In genomic region chr17:30021708-30022317, GRCh38 we compare ENCODE assay signal across 10 cellular contexts.
A peak's percentile ranks its signal among the peaks of the same experiment; 100 is the strongest.
DNase-seq lines count a peak whose midpoint lies in the region; ATAC-seq, FAIRE-seq and TF ChIP-seq lines count a peak whose summit lies in the region.
"Had no signal": no experiment of that assay in that cellular context is flagged by ENCODE, and none has a peak within 500 bp of the region (broad histone marks: within the 10 kb centered on the region; RNA-seq: fewer than 3 reads in every experiment).

No MANE protein-coding gene starts in this region.

- H3K27me3 ChIP-seq in thoracic aorta (replicated peaks; ENCODE audit: insufficient read depth): no peaks in the 10 kb centered on the region

- H3K4me3 ChIP-seq in thoracic aorta: no peak overlapping the region

- ATAC-seq in left colon (peak; percentile 61), thoracic aorta (ENCODE audit: insufficient number of reproducible peaks, low FRiP score, low read depth) (no peak), GM18909 (IDR thresholded peaks at IDR 0.05; ENCODE audit: poor library complexity, unreplicated experiment) (no peak)

- no peak overlapping the region for H3K27ac Mint-ChIP-seq in MCF 10A (ENCODE audit: low read depth, unreplicated experiment)
- H3K27ac Mint-ChIP-seq: activated naive CD8-positive, alpha-beta T cell; stimulated activated naive B cell treated with anti-CD40 and anti-IgM and Interleukin-4, amounts not matched to agents 10 μg/mL and 1 μg/mL and 100 μg/mL, for 72 hours had no signal

- H3K4me3 Mint-ChIP-seq in MCF 10A (ENCODE audit: unreplicated experiment): no peak overlapping the region
- H3K4me3 Mint-ChIP-seq: activated naive CD8-positive, alpha-beta T cell; stimulated activated naive B cell treated with anti-CD40 and anti-IgM and Interleukin-4, amounts not matched to agents 10 μg/mL and 1 μg/mL and 100 μg/mL, for 72 hours had no signal

- peak; percentile 3 for DNase-seq in NK-92 treated with Interleukin-12 subunit alpha and Interleukin-12 subunit beta, amount 100 ng/mL, for 24 hours (lab: John Stamatoyannopoulos, UW)
- no peak for DNase-seq in NK-92 (lab: John Stamatoyannopoulos, UW; ENCODE audit: unreplicated experiment)
- peak; percentile 78 for DNase-seq in KBM-7
- DNase-seq in RCC 7860 (ENCODE audit: low spot score): peak; percentile 48
- peak; percentile 66 for DNase-seq in MCF 10A (ENCODE audit: unreplicated experiment)
- DNase-seq in left colon: peak in 1 of 2 donors; percentile 18
- no peak for DNase-seq in thoracic aorta (ENCODE audit: low spot score)
- DNase-seq: stimulated activated naive B cell treated with anti-CD40 and anti-IgM and Interleukin-4, amounts not matched to agents 10 μg/mL and 1 μg/mL and 100 μg/mL, for 72 hours had no signal

- no peaks in the 10 kb centered on the region for H3K36me3 ChIP-seq in thoracic aorta

- no peaks in the 10 kb centered on the region for H3K4me1 Mint-ChIP-seq in MCF 10A (ENCODE audit: insufficient read depth, unreplicated experiment)
- H3K4me1 Mint-ChIP-seq: stimulated activated naive B cell treated with anti-CD40 and anti-IgM and Interleukin-4, amounts not matched to agents 10 μg/mL and 1 μg/mL and 100 μg/mL, for 72 hours had no signal

- in situ Hi-C loops in KBM-7 (cut with MboI; ENCODE audit: low pct_unique_long_range_greater_than_20kb, low sequenced_read_pairs): no loop called here

- no peak overlapping the region for H3K27ac ChIP-seq in thoracic aorta

- no peaks in the 10 kb centered on the region for H3K9me3 Mint-ChIP-seq in MCF 10A (ENCODE audit: unreplicated experiment)
- H3K9me3 Mint-ChIP-seq: stimulated activated naive B cell treated with anti-CD40 and anti-IgM and Interleukin-4, amounts not matched to agents 10 μg/mL and 1 μg/mL and 100 μg/mL, for 72 hours had no signal

- CTCF ChIA-PET in MCF 10A (lab: Yijun Ruan, JAX): interaction anchor here (0.6 to 4.3 kb wide), 20 partner anchors 8 to 396 kb away, joined by 3 to 42 read pairs (median 4); partner anchors contain the start of gene SSH2

- FAIRE-seq in RCC 7860 (lab: Jason Lieb, UNC): no peak

- TF ChIP-seq CTCF in MCF 10A (IDR thresholded peaks at IDR 0.05; ENCODE audit: unreplicated experiment) (peak; percentile 73), thoracic aorta (IDR thresholded peaks at IDR 0.05) (peak; percentile 54)

- BruUV-seq in MCF 10A (replicated peaks; lab: Mats Ljungman, UMichigan): no TSS peak

- POLR2A ChIA-PET in MCF 10A (lab: Yijun Ruan, JAX): interaction anchor here (0.9 to 1.0 kb wide), 3 partner anchors 91 to 382 kb away, joined by 3 to 7 read pairs (median 5); no protein-coding TSS in a partner anchor

- no peaks in the 10 kb centered on the region for H3K9me3 ChIP-seq in thoracic aorta

- no peaks in the 10 kb centered on the region for H3K4me1 ChIP-seq in thoracic aorta (ENCODE audit: control insufficient read depth in 1 of 2, low read depth in 2 of 2)

- peaks cover 12% of the 10 kb centered on the region for H3K27me3 Mint-ChIP-seq in MCF 10A (ENCODE audit: insufficient read depth, unreplicated experiment)
- H3K27me3 Mint-ChIP-seq: activated naive CD8-positive, alpha-beta T cell; stimulated activated naive B cell treated with anti-CD40 and anti-IgM and Interleukin-4, amounts not matched to agents 10 μg/mL and 1 μg/mL and 100 μg/mL, for 72 hours had no signal

- intact Hi-C loops in MCF 10A (cut with micrococcal nuclease) (loop anchor here (1.0 kb wide), 3 partner anchors 89 to 383 kb away; no protein-coding TSS in a partner anchor), left colon (cut with DNase I, micrococcal nuclease) (no loop called here)

- no peaks in the 10 kb centered on the region for H3K36me3 Mint-ChIP-seq in MCF 10A (ENCODE audit: insufficient read depth, unreplicated experiment)
- H3K36me3 Mint-ChIP-seq: activated naive CD8-positive, alpha-beta T cell; stimulated activated naive B cell treated with anti-CD40 and anti-IgM and Interleukin-4, amounts not matched to agents 10 μg/mL and 1 μg/mL and 100 μg/mL, for 72 hours had no signal

Comparison
In these comparisons a context has a peak if more than half of its experiments do, and no peak if none do; other contexts are left out.
1. DNase-seq: peak in NK-92 treated with Interleukin-12 subunit alpha and Interleukin-12 subunit beta, amount 100 ng/mL, for 24 hours (single experiment), KBM-7 (single experiment), RCC 7860 (single experiment) and MCF 10A (single experiment); none in NK-92 (single experiment) and thoracic aorta (single experiment).